ENCODE assay signal across 20 cellular contexts in genomic region chr22:34493471-34493870, GRCh38.
A peak's percentile ranks its signal among the peaks of the same experiment; 100 is the strongest.
DNase-seq lines count a peak whose midpoint lies in the region; ATAC-seq and TF ChIP-seq lines count a peak whose summit lies in the region.
"Had no signal": no experiment of that assay in that cellular context is flagged by ENCODE, and none has a peak within 500 bp of the region (broad histone marks: within the 10 kb centered on the region; RNA-seq: fewer than 3 reads in every experiment).

No MANE protein-coding gene starts in this region.

- intact Hi-C loops in mucosa of descending colon (cut with DNase I, micrococcal nuclease): no loop called here

- H3K27me3 Mint-ChIP-seq in nephron (ENCODE audit: low read depth): peaks cover 2% of the 10 kb centered on the region
- H3K27me3 Mint-ChIP-seq: B cell; CD4-positive, alpha-beta T cell had no signal

- in situ Hi-C loops in GM13977 (cut with MboI; ENCODE audit: low pct_unique_long_range_greater_than_20kb, low sequenced_read_pairs, unreplicated experiment): no loop called here

- peak overlapping the region; percentile 59 to 88 (median 81) for H3K27ac Mint-ChIP-seq in nephron
- H3K27ac Mint-ChIP-seq: B cell; CD4-positive, alpha-beta T cell; CD8-positive, alpha-beta T cell had no signal

- no peak overlapping the region for H3K4me2 ChIP-seq in hepatocyte
- H3K4me2 ChIP-seq: A549; BLaER1 treated with 17β-estradiol and CSF1 and Interleukin-3, amounts not matched to agents 10 nM and 100 nM had no signal

- H3K9me2 ChIP-seq in hepatocyte (replicated peaks; ENCODE audit: insufficient read depth): no peaks in the 10 kb centered on the region

- H3K4me1 ChIP-seq in mucosa of descending colon (ENCODE audit: low read depth): no peaks in the 10 kb centered on the region
- no peaks in the 10 kb centered on the region for H3K4me1 ChIP-seq in hepatocyte (ENCODE audit: insufficient read depth)
- H3K4me1 ChIP-seq: A549; BLaER1 treated with 17β-estradiol and CSF1 and Interleukin-3, amounts not matched to agents 10 nM and 100 nM; Caco-2 had no signal

- H3K36me3 ChIP-seq in mucosa of descending colon (ENCODE audit: low read depth): no peaks in the 10 kb centered on the region
- H3K36me3 ChIP-seq in hepatocyte (replicated peaks; ENCODE audit: insufficient read depth, low read depth): no peaks in the 10 kb centered on the region
- H3K36me3 ChIP-seq: BLaER1 treated with 17β-estradiol and CSF1 and Interleukin-3, amounts not matched to agents 10 nM and 100 nM had no signal

- DNase-seq in glomerular visceral epithelial cell (ENCODE audit: extremely low spot score) (peak; percentile 34), kidney tubule cell (ENCODE audit: low spot score) (peak; percentile 72), mucosa of descending colon (peak in 1 of 3 donors; percentile 18), GM13977 (ENCODE audit: low spot score) (no peak), hepatocyte (ENCODE audit: low spot score) (no peak)
- DNase-seq: AML-193; Caco-2; Calu3; CD4-positive, alpha-beta T cell; CD8-positive, alpha-beta T cell; DMS79 treated with DMSO at 0.1 percent for 48 hours; GF-D8 had no signal

- no peak overlapping the region for H3K4me3 Mint-ChIP-seq in nephron
- H3K4me3 Mint-ChIP-seq: B cell; CD4-positive, alpha-beta T cell; CD8-positive, alpha-beta T cell had no signal

- H3K9me3 ChIP-seq in mucosa of descending colon (peaks cover 5% of the 10 kb centered on the region), hepatocyte (ENCODE audit: low read depth) (no peaks in the 10 kb centered on the region)
- H3K9me3 ChIP-seq: A549, Caco-2 had no signal

- no peak overlapping the region for H3K4me3 ChIP-seq in mucosa of descending colon
- no peak overlapping the region for H3K4me3 ChIP-seq in hepatocyte
- H3K4me3 ChIP-seq: A549; BLaER1 treated with 17β-estradiol and CSF1 and Interleukin-3, amounts not matched to agents 10 nM and 100 nM had no signal

- H3K9me3 Mint-ChIP-seq in nephron: peaks cover 16% of the 10 kb centered on the region

- H3K36me3 Mint-ChIP-seq in nephron (ENCODE audit: low read depth): no peaks in the 10 kb centered on the region
- H3K36me3 Mint-ChIP-seq: CD8-positive, alpha-beta T cell had no signal

- no peak overlapping the region for H3K27ac ChIP-seq in hepatocyte
- H3K27ac ChIP-seq: 22Rv1; A549; BLaER1 treated with 17β-estradiol and CSF1 and Interleukin-3, amounts not matched to agents 10 nM and 100 nM; C4-2B had no signal

- no peak overlapping the region for H2AFZ ChIP-seq in hepatocyte

- 86% methylated on average over 3 of the region's 3 CpGs for WGBS in hepatocyte (ENCODE audit: low lambda C conversion rate, missing lambda C conversion rate)

- peaks cover 15% of the 10 kb centered on the region for H3K4me1 Mint-ChIP-seq in nephron
- H3K4me1 Mint-ChIP-seq: B cell had no signal

- ATAC-seq in mucosa of descending colon: peak; percentile 72
- ATAC-seq in HG03354 (IDR thresholded peaks at IDR 0.05; ENCODE audit: poor library complexity, severe bottlenecking, unreplicated experiment): no peak
- no peak for ATAC-seq in GM21423 (IDR thresholded peaks at IDR 0.05; ENCODE audit: unreplicated experiment)
- ATAC-seq: A549; CD8-positive, alpha-beta T cell had no signal

- TF ChIP-seq CTCF in mucosa of descending colon (IDR thresholded peaks at IDR 0.05): no peak
- no peak for TF ChIP-seq CTCF in nephron (IDR thresholded peaks at IDR 0.05; ENCODE audit: unreplicated experiment in 3 of 3)
- TF ChIP-seq CTCF in GM13977 (IDR thresholded peaks at IDR 0.05; ENCODE audit: extremely low read depth, insufficient read depth, missing control alignments): no peak
- TF ChIP-seq CTCF in hepatocyte (IDR thresholded peaks at IDR 0.05; ENCODE audit: poor library complexity): no peak

- H4K20me1 ChIP-seq in hepatocyte (ENCODE audit: insufficient read depth, poor library complexity, severe bottlenecking): no peaks in the 10 kb centered on the region
- H4K20me1 ChIP-seq: BLaER1 treated with 17β-estradiol and CSF1 and Interleukin-3, amounts not matched to agents 10 nM and 100 nM had no signal

- H3K27me3 ChIP-seq in hepatocyte: no peaks in the 10 kb centered on the region
- H3K27me3 ChIP-seq: BLaER1 treated with 17β-estradiol and CSF1 and Interleukin-3, amounts not matched to agents 10 nM and 100 nM had no signal

- H3K79me2 ChIP-seq in hepatocyte: no peaks in the 10 kb centered on the region

Comparison
In these comparisons a context has a peak if more than half of its experiments do, and no peak if none do; other contexts are left out.
1. DNase-seq: peak in glomerular visceral epithelial cell (single experiment) and kidney tubule cell (single experiment); none in GM13977 (single experiment) and hepatocyte (single experiment).